ENCODE assay signal across 19 cellular contexts in the genomic region with DNA sequence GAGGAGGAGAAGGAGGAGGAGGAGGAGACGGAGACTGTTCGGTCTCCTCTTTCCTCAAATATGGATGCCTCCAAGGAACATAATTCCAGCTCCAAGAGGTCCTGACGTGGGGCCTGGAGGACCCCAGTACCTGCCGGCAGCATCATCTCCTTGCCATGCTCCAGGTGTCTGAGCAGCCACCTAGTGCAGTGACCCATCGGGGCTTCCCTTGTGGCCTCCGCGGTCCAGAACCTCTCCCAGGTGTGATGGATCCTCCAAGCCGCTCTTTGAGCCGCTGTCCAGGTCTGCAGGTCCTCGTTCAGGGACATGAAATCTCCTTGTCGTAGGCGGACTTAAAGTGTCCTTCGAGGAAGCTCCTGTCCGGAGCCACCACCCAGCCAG. TPM values are rescaled to one million over a fixed set of nuclear protein-coding genes. Genes with fewer than 3 reads are reported as not detected.
A peak's percentile ranks its signal among the peaks of the same experiment; 100 is the strongest.
DNase-seq lines count a peak whose midpoint lies in the region; ATAC-seq, FAIRE-seq and TF ChIP-seq lines count a peak whose summit lies in the region.
"Had no signal": no experiment of that assay in that cellular context is flagged by ENCODE, and none has a peak within 500 bp of the region (broad histone marks: within the 10 kb centered on the region; RNA-seq: fewer than 3 reads in every experiment).

No MANE protein-coding gene starts in this region.

- H3K23ac ChIP-seq in H1 (ENCODE audit: insufficient read length) = no peak overlapping the region

- CTCF ChIA-PET in CD8-positive, alpha-beta T cell (lab: Charles Lee) = interaction anchor here (0.6 to 1.4 kb wide), 3 partner anchors 59 to 114 kb away, joined by 3 to 5 read pairs (median 4); no protein-coding TSS in a partner anchor
- CTCF ChIA-PET in H1 (lab: Charles Lee; ENCODE audit: partially characterized antibody) = interaction anchor here (0.9 to 2.9 kb wide), 5 partner anchors 16 to 266 kb away, joined by 3 to 13 read pairs (median 4); no protein-coding TSS in a partner anchor

- H3K9me3 ChIP-seq in CD8-positive, alpha-beta T cell (ENCODE audit: low read length) = no peaks in the 10 kb centered on the region
- H3K9me3 ChIP-seq in OCI-LY1 (ENCODE audit: low read length) (no peaks in the 10 kb centered on the region), H1 (ENCODE audit: insufficient read depth in 2 of 2, low read depth in 1 of 2, low read length in 1 of 2) (no peaks in the 10 kb centered on the region), parathyroid adenoma (ENCODE audit: control insufficient read depth, low read length) (no peaks in the 10 kb centered on the region)
- H3K9me3 ChIP-seq: SJSA1 had no signal

- H3K4me3 Mint-ChIP-seq in CD8-positive, alpha-beta T cell = peak overlapping the region; percentile 85
- H3K4me3 Mint-ChIP-seq: neural crest cell had no signal

- peaks cover 8% of the 10 kb centered on the region; the same call in 1 of the 2 replicates for H3K23me2 ChIP-seq in H1 (ENCODE audit: low read depth, low read length)

- no peak overlapping the region for H2AFZ ChIP-seq in OCI-LY1 (ENCODE audit: low read length)
- H2AFZ ChIP-seq in H1 (ENCODE audit: low read length) = peak overlapping the region; percentile 55; the same call in 1 of the 2 replicates
- peak overlapping the region; percentile 90 for H2AFZ ChIP-seq in parathyroid adenoma

- H3K4me1 ChIP-seq in CD8-positive, alpha-beta T cell (ENCODE audit: insufficient read depth, low read length) = peaks cover 9% of the 10 kb centered on the region
- H3K4me1 ChIP-seq in OCI-LY1 (ENCODE audit: insufficient read depth, low read length, severe bottlenecking) (peaks cover 8% of the 10 kb centered on the region), H1 (replicated peaks in 1 of 4; ENCODE audit: control insufficient read depth in 3 of 4, insufficient read depth in 4 of 4, low read length in 3 of 4) (peaks cover 0 to 2% (median 0%) of the 10 kb centered on the region in 4 experiments; a peak in 3 of 7 replicates), parathyroid adenoma (no peaks in the 10 kb centered on the region)
- H3K4me1 ChIP-seq: SJSA1 had no signal

- H3K36me3 ChIP-seq in CD8-positive, alpha-beta T cell (ENCODE audit: insufficient read depth, low read length) = no peaks in the 10 kb centered on the region
- H3K36me3 ChIP-seq in OCI-LY1 (ENCODE audit: insufficient read depth, low read length) = no peaks in the 10 kb centered on the region
- H3K36me3 ChIP-seq in H1 (ENCODE audit: control insufficient read depth in 2 of 4, insufficient read depth in 4 of 4, low read length in 3 of 4) = no peaks in the 10 kb centered on the region
- H3K36me3 ChIP-seq in parathyroid adenoma (ENCODE audit: control insufficient read depth, insufficient read depth, low read length) = no peaks in the 10 kb centered on the region
- H3K36me3 ChIP-seq: SJSA1 had no signal

- H3K79me2 ChIP-seq in OCI-LY1 (ENCODE audit: insufficient read depth, low read length) (no peaks in the 10 kb centered on the region), H1 (ENCODE audit: control insufficient read depth in 1 of 2, insufficient read depth in 2 of 2, low read length in 2 of 2) (no peaks in the 10 kb centered on the region), parathyroid adenoma (no peaks in the 10 kb centered on the region)

- H3K4ac ChIP-seq in H1 (replicated peaks; ENCODE audit: insufficient read length, low read depth, low read length) = no peak overlapping the region

- FAIRE-seq in H1 (lab: Jason Lieb, UNC) = no peak
- FAIRE-seq: H54, keratinocyte, urothelium cell line had no signal

- H2BK12ac ChIP-seq in H1 (ENCODE audit: low read depth, low read length) = no peak overlapping the region

- no peaks in the 10 kb centered on the region for H3K27me3 Mint-ChIP-seq in CD8-positive, alpha-beta T cell (ENCODE audit: low read depth)

- no peaks in the 10 kb centered on the region for H3K36me3 Mint-ChIP-seq in CD8-positive, alpha-beta T cell
- H3K36me3 Mint-ChIP-seq: CD4-positive, CD25-positive, alpha-beta regulatory T cell had no signal

- H3K4me1 Mint-ChIP-seq in CD8-positive, alpha-beta T cell (ENCODE audit: low read depth) = peaks cover 7% of the 10 kb centered on the region
- H3K4me1 Mint-ChIP-seq: neural crest cell had no signal

- no peaks in the 10 kb centered on the region for H3K27me3 ChIP-seq in CD8-positive, alpha-beta T cell (ENCODE audit: insufficient read depth, low read length)
- H3K27me3 ChIP-seq in OCI-LY1 (ENCODE audit: insufficient read depth, low read length) (peaks cover 7% of the 10 kb centered on the region; the same call in 1 of the 2 replicates), H1 (replicated peaks in 1 of 4; ENCODE audit: control insufficient read depth in 3 of 4, extremely low read depth in 1 of 4, insufficient read depth in 3 of 4, low read length in 3 of 4) (peaks cover 0 to 7% (median 4%) of the 10 kb centered on the region in 4 experiments; a peak in 4 of 7 replicates), parathyroid adenoma (ENCODE audit: control insufficient read depth, insufficient read depth, low read length) (no peaks in the 10 kb centered on the region)

- H3K4me2 ChIP-seq in OCI-LY1 (ENCODE audit: low read length) (peak overlapping the region; percentile 93), H1 (ENCODE audit: insufficient read depth in 1 of 2, low read depth in 2 of 2, low read length in 2 of 2) (peak overlapping the region; percentile 46 to 64), parathyroid adenoma (ENCODE audit: low read length) (peak overlapping the region; percentile 53)

- TF ChIP-seq CTCF in CD8-positive, alpha-beta T cell (IDR thresholded peaks at IDR 0.05) = no peak
- TF ChIP-seq CTCF in OCI-LY1 (IDR thresholded peaks at IDR 0.05; ENCODE audit: low read length) = no peak
- no peak for TF ChIP-seq CTCF in H1 (IDR thresholded peaks at IDR 0.05; ENCODE audit: control extremely low read depth in 1 of 3, insufficient read depth in 1 of 3, low read depth in 1 of 3, low read length in 3 of 3)
- TF ChIP-seq CTCF in parathyroid adenoma (IDR thresholded peaks at IDR 0.05) = no peak

- no peak overlapping the region for H4K8ac ChIP-seq in H1 (ENCODE audit: extremely low read depth, insufficient read depth, low read length)

- H3F3A ChIP-seq in OCI-LY1 (ENCODE audit: insufficient read depth, low read length) = no peaks in the 10 kb centered on the region

- no peak overlapping the region for H3K9ac ChIP-seq in OCI-LY1 (ENCODE audit: low read length)
- H3K9ac ChIP-seq in H1 (replicated peaks in 1 of 4; ENCODE audit: extremely low read depth in 1 of 4, low read depth in 3 of 4, low read length in 3 of 4) = no peak overlapping the region
- no peak overlapping the region for H3K9ac ChIP-seq in parathyroid adenoma

- H3K9me2 ChIP-seq in OCI-LY1 (ENCODE audit: low read depth, low read length) = no peaks in the 10 kb centered on the region

- TF ChIP-seq POLR2A in H1 (IDR thresholded peaks at IDR 0.05; ENCODE audit: control extremely low read depth in 1 of 2, low read depth in 2 of 2, low read length in 2 of 2) = no peak

- TF ChIP-seq RAD21 in H1 (IDR thresholded peaks at IDR 0.05 in 1 of 2, conservative IDR thresholded peaks at IDR 0.05 in 1 of 2; ENCODE audit: low read depth in 2 of 2, low read length in 2 of 2) = no peak

- peak overlapping the region; percentile 65; the same call in 1 of the 2 replicates for H3K18ac ChIP-seq in H1 (ENCODE audit: extremely low read depth, low read length)

- H2BK20ac ChIP-seq in H1 (ENCODE audit: low read length) = no peak overlapping the region

- no peak overlapping the region for H2BK5ac ChIP-seq in H1 (ENCODE audit: low read depth, low read length)

- DNase-seq in CD8-positive, alpha-beta T cell = no peak
- no peak for DNase-seq in H1 (ENCODE audit: low read depth in 1 of 2, low spot score in 2 of 2)
- no peak for DNase-seq in NCI-H146 (lab: John Stamatoyannopoulos, UW)
- DNase-seq in effector CD4-positive, alpha-beta T cell = no peak
- no peak for DNase-seq in NCI-H2227 treated with DMSO at 0.1 percent for 48 hours (lab: John Stamatoyannopoulos, UW)
- no peak for DNase-seq in NCI-H1105 (lab: John Stamatoyannopoulos, UW)
- DNase-seq: amniotic stem cell, DND-41, NCI-H524, OCI-M1 had no signal

- no peaks in the 10 kb centered on the region for H3K79me1 ChIP-seq in H1 (ENCODE audit: low read depth, low read length)

- ATAC-seq in CD8-positive, alpha-beta T cell = no peak

- POLR2A ChIA-PET in CD8-positive, alpha-beta T cell (lab: Charles Lee) = interaction anchor here (0.7 to 2.3 kb wide), 7 partner anchors 9 to 110 kb away, joined by 3 to 15 read pairs (median 5); no protein-coding TSS in a partner anchor
- POLR2A ChIA-PET in H1 (lab: Charles Lee; ENCODE audit: partially characterized antibody) = interaction anchor here (0.7 to 1.1 kb wide), 2 partner anchors 59 to 155 kb away, joined by 3 read pairs; no protein-coding TSS in a partner anchor

- no peak for TF ChIP-seq EP300 in H1 (IDR thresholded peaks at IDR 0.05; ENCODE audit: borderline replicate concordance in 1 of 2, low read depth in 2 of 2, low read length in 2 of 2)

- peak overlapping the region; percentile 74 for H3K4me3 ChIP-seq in CD8-positive, alpha-beta T cell (ENCODE audit: low read depth, low read length)
- H3K4me3 ChIP-seq in OCI-LY1 (ENCODE audit: low read depth, low read length, poor library complexity, severe bottlenecking) (peak overlapping the region; percentile 63), H1 (ENCODE audit: extremely low read depth in 1 of 4, insufficient read depth in 2 of 4, low read depth in 3 of 4, low read length in 4 of 4) (peak overlapping the region in 2 of 4 experiments; percentile 23 to 73; a peak in 3 of 8 replicates), parathyroid adenoma (ENCODE audit: low read depth, low read length) (peak overlapping the region; percentile 51)
- H3K4me3 ChIP-seq: SJSA1 had no signal

- intact Hi-C loops in CD8-positive, alpha-beta T cell (cut with DNase I, micrococcal nuclease) = loop anchor here in 1 of 2 experiments (5.0 kb wide), 1 partner anchor 35 kb away; a partner anchor contains a TSS

- H2BK120ac ChIP-seq in H1 (replicated peaks; ENCODE audit: low read depth, low read length) = no peak overlapping the region

- WGBS in H1 (ENCODE audit: extremely low coverage in 1 of 2, insufficient coverage in 1 of 2, insufficient read length in 1 of 2, insufficient replicate concordance in 2 of 2, low coverage in 1 of 2, low lambda C conversion rate in 2 of 2, missing lambda C conversion rate in 1 of 2), 2 experiments = 72% methylated on average over 12 of the region's 14 CpGs; no CpG with 5 or more reads in 1 of the 2 experiments

- no peak overlapping the region; the same call in 1 of the 2 replicates for H2BK15ac ChIP-seq in H1 (ENCODE audit: low read length)

- H3K27ac Mint-ChIP-seq in CD8-positive, alpha-beta T cell = no peak overlapping the region
- H3K27ac Mint-ChIP-seq: T-helper 2 cell treated with Interferon-gamma antibody and Interleukin-4, amounts not matched to agents 5 μg/mL and 100 μg/mL, for 36 hours had no signal

- H4K20me1 ChIP-seq in OCI-LY1 (ENCODE audit: insufficient read depth, low read length) (no peaks in the 10 kb centered on the region), H1 (replicated peaks in 1 of 2; ENCODE audit: control insufficient read depth in 1 of 2, insufficient read depth in 2 of 2, low read length in 2 of 2) (no peaks in the 10 kb centered on the region)

- H3K56ac ChIP-seq in H1 (replicated peaks; ENCODE audit: insufficient read length, low read depth, low read length) = no peak overlapping the region

- H3K9me3 Mint-ChIP-seq in CD8-positive, alpha-beta T cell = no peaks in the 10 kb centered on the region
- H3K9me3 Mint-ChIP-seq: CD4-positive, CD25-positive, alpha-beta regulatory T cell; neural crest cell; T-helper 2 cell treated with Interferon-gamma antibody and Interleukin-4, amounts not matched to agents 5 μg/mL and 100 μg/mL, for 36 hours had no signal

- H4K91ac ChIP-seq in H1 (replicated peaks; ENCODE audit: insufficient read length, low read length) = no peak overlapping the region

- no peak overlapping the region for H4K5ac ChIP-seq in H1 (ENCODE audit: insufficient read length, low read depth, low read length)

- H2AK5ac ChIP-seq in H1 (ENCODE audit: low read depth, low read length) = no peak overlapping the region

- H3K14ac ChIP-seq in H1 (ENCODE audit: insufficient read length) = no peak overlapping the region

- H3K27ac ChIP-seq in CD8-positive, alpha-beta T cell (ENCODE audit: low read depth, low read length) = no peak overlapping the region
- H3K27ac ChIP-seq in OCI-LY1 (ENCODE audit: low read depth, low read length, poor library complexity, severe bottlenecking) = no peak overlapping the region
- H3K27ac ChIP-seq in H1 (ENCODE audit: low read depth, low read length) = no peak overlapping the region
- H3K27ac ChIP-seq in parathyroid adenoma = no peak overlapping the region
- H3K27ac ChIP-seq: SJSA1 had no signal

RNA-seq across cellular contexts. Expression of a gene that starts 35.8 kb away (rescaled TPM):
- total RNA-seq in CD8-positive, alpha-beta T cell = 1,000 to 10,000 TPM; 2,677 to 2,722 TPM
- total RNA-seq in H1 (2021; fragmentation: NEBNext Ultra II Directional; extraction: Animal tissue kit (Norgen Biotek cat#: 25700)) = 245 and 251 TPM in 2 replicates
- 360 and 430 TPM in 2 replicates for polyA plus RNA-seq in H1 (2011; rRNA removed)
- 419 TPM for polyA plus RNA-seq in H1 (2011; cell fraction: cytosol; rRNA removed)
- polyA plus RNA-seq in H1 (2011; cell fraction: nucleus; rRNA removed) = 599 TPM
- 318 to 360 TPM (median 338 TPM) in 4 replicates for polyA plus RNA-seq in H1 (2012, experiment 1 of 2)
- polyA plus RNA-seq in H1 (2012, experiment 2 of 2) = 375 TPM
- polyA plus RNA-seq in H1 (2013, experiment 1 of 2) = 444 TPM
- 469 TPM for polyA plus RNA-seq in H1 (2013, experiment 2 of 2)
- polyA minus RNA-seq in H1 (2011; rRNA and poly(A)+ RNA removed) = 116 and 123 TPM in 2 replicates
- polyA minus RNA-seq in H1 (2011; cell fraction: cytosol; rRNA and poly(A)+ RNA removed) = 163 TPM
- 122 TPM for polyA minus RNA-seq in H1 (2011; cell fraction: nucleus; rRNA and poly(A)+ RNA removed)

RNA-seq across cellular contexts. Expression of a gene that starts 49.3 kb away (rescaled TPM):
- total RNA-seq in CD8-positive, alpha-beta T cell = over 10,000 TPM in 1 of 2 experiments, 1,000 to 10,000 TPM in 1; 9,693 to 10,002 TPM
- total RNA-seq in H1 (2021; fragmentation: NEBNext Ultra II Directional; extraction: Animal tissue kit (Norgen Biotek cat#: 25700)) = 129 and 154 TPM in 2 replicates
- polyA plus RNA-seq in H1 (2011; rRNA removed) = 231 and 233 TPM in 2 replicates
- 264 TPM for polyA plus RNA-seq in H1 (2011; cell fraction: cytosol; rRNA removed)
- polyA plus RNA-seq in H1 (2011; cell fraction: nucleus; rRNA removed) = 473 TPM
- 191 to 332 TPM (median 243 TPM) in 4 replicates for polyA plus RNA-seq in H1 (2012, experiment 1 of 2)
- 170 TPM for polyA plus RNA-seq in H1 (2012, experiment 2 of 2)
- 144 TPM for polyA plus RNA-seq in H1 (2013, experiment 1 of 2)
- 158 TPM for polyA plus RNA-seq in H1 (2013, experiment 2 of 2)
- 183 and 191 TPM in 2 replicates for polyA minus RNA-seq in H1 (2011; rRNA and poly(A)+ RNA removed)
- 145 TPM for polyA minus RNA-seq in H1 (2011; cell fraction: cytosol; rRNA and poly(A)+ RNA removed)
- 91.7 TPM for polyA minus RNA-seq in H1 (2011; cell fraction: nucleus; rRNA and poly(A)+ RNA removed)

Comparison
In these comparisons a context has a peak if more than half of its experiments do, and no peak if none do; other contexts are left out.
1. RNA of a gene that starts 35.8 kb away (total RNA-seq): 2,677 to 2,722 TPM in CD8-positive, alpha-beta T cell; 245 to 251 TPM in H1; every median in the first group is over 10 times any median in the second.
2. RNA of a gene that starts 49.3 kb away (total RNA-seq): 9,693 to 10,002 TPM in CD8-positive, alpha-beta T cell; 129 to 154 TPM in H1; every median in the first group is over 10 times any median in the second.
3. Peak in every context shown above with its lines, with median percentiles within 50 percentile points of each other: H3K4me2 ChIP-seq.